In the genomic region with DNA sequence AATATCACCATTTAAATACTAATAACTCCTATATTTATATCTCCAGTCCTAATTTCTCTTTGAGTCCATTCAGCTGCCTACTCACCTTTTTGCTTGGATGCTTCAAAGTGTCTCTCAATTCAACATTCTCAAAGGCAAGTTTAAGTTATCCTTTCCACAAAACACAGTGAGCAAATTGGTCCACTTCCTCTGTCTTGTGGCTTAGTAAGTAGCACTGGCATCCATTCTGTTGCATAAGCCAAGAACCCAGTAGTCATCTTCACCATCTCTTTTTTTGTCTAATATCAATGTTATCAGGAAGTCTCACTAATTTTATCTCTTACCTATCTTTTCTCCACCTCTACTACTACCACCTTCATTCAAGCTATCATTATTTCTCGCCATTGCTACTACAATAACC, we compare ENCODE assay signal across 2 cellular contexts.
TF ChIP-seq lines count a peak whose summit lies in the region.

No MANE protein-coding gene starts in this region.

TF ChIP-seq in IMR-90, 13 proteins besides CTCF, POLR2A, EP300 and RAD21:
- TF ChIP-seq FOS (IDR thresholded peaks at IDR 0.05; ENCODE audit: low read depth, low read length) (no peak), CEBPB (IDR thresholded peaks at IDR 0.05; ENCODE audit: low read depth, low read length) (no peak), BHLHE40 (IDR thresholded peaks at IDR 0.05; ENCODE audit: low read depth, low read length) (no peak), CHD1 (IDR thresholded peaks at IDR 0.05; ENCODE audit: low read depth, low read length) (no peak), USF2 (IDR thresholded peaks at IDR 0.05; ENCODE audit: low read depth, low read length) (no peak), SMC3 (IDR thresholded peaks at IDR 0.05; ENCODE audit: low read depth, low read length) (no peak), MAZ (IDR thresholded peaks at IDR 0.05; ENCODE audit: borderline replicate concordance, low read depth, low read length) (no peak), RCOR1 (IDR thresholded peaks at IDR 0.05; ENCODE audit: insufficient replicate concordance, low read length) (no peak), ELK1 (IDR thresholded peaks at IDR 0.05; ENCODE audit: borderline replicate concordance, low read depth, low read length) (no peak), MXI1 (IDR thresholded peaks at IDR 0.05; ENCODE audit: borderline replicate concordance, low read depth, low read length) (no peak), NFE2L2 (IDR thresholded peaks at IDR 0.05; ENCODE audit: low read depth, low read length) (no peak)

TF ChIP-seq in HepG2, 621 proteins besides CTCF, POLR2A, EP300 and RAD21:
- TF ChIP-seq ZKSCAN8 (CRISPR knock-in tag; IDR thresholded peaks at IDR 0.05; ENCODE audit: borderline replicate concordance): no peak
- TF ChIP-seq ZNF644 (CRISPR knock-in tag; IDR thresholded peaks at IDR 0.05; ENCODE audit: low read depth): no peak
- TF ChIP-seq, protein P1, sequence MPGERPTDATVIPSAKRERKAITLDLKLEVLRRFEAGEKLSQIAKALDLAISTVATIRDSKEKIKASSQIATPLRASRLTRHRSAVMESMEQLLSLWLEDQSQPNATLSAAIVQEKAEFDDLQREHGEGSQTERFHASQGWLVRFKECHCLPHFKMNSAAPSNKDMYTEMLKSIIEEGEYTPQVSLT (CRISPR knock-in tag; IDR thresholded peaks at IDR 0.05; ENCODE audit: borderline replicate concordance, low read depth): no peak
- no peak for TF ChIP-seq SIN3B (IDR thresholded peaks at IDR 0.05; ENCODE audit: low read length)
- TF ChIP-seq, protein P2, sequence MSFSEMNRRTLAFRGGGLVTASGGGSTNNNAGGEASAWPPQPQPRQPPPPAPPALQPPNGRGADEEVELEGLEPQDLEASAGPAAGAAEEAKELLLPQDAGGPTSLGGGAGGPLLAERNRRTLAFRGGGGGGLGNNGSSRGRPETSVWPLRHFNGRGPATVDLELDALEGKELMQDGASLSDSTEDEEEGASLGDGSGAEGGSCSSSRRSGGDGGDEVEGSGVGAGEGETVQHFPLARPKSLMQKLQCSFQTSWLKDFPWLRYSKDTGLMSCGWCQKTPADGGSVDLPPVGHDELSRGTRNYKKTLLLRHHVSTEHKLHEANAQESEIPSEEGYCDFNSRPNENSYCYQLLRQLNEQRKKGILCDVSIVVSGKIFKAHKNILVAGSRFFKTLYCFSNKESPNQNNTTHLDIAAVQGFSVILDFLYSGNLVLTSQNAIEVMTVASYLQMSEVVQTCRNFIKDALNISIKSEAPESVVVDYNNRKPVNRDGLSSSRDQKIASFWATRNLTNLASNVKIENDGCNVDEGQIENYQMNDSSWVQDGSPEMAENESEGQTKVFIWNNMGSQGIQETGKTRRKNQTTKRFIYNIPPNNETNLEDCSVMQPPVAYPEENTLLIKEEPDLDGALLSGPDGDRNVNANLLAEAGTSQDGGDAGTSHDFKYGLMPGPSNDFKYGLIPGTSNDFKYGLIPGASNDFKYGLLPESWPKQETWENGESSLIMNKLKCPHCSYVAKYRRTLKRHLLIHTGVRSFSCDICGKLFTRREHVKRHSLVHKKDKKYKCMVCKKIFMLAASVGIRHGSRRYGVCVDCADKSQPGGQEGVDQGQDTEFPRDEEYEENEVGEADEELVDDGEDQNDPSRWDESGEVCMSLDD (CRISPR knock-in tag; IDR thresholded peaks at IDR 0.05; ENCODE audit: borderline replicate concordance): no peak
- no peak for TF ChIP-seq ZNF782 (CRISPR knock-in tag; IDR thresholded peaks at IDR 0.05; ENCODE audit: borderline replicate concordance)
TF ChIP-seq in HepG2: peak in this region for 0.
